22 cellular contexts compared by ENCODE assay signal in the genomic region with DNA sequence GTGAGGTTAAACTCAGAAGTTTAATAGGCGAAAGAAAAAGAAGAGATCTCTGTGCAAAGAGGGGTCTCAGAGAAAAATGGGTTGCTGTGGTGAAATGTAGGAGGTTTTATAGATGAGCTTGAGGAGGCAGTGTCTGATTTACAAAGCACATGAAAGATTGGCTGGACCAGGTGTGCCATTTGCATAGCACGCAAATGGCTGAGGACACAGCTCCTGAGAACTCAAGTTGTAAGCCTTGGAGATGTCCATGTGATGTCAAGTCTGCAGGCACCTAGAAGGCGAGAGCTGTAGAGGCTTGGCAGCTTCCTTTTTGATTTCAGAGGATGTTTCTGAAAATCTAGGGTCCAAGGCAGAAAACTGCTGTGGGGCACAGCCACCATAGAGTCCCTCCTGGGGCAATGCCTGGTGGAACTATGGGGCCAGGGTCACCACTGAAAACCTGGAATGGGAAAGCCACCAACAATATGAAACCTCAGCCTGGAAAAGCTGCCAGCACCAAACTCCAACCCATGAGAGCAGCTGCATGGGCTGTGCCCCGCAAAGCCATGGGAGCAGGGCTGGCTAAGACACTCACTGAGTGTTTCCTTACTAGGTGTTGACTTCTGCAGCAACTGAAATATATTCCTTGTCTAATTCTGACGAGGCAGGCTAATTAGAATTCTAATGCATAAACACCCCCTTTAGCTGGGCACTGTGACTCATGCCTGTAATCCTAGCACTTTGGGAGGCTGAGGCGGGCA.
"Had no signal": no experiment of that assay in that cellular context is flagged by ENCODE, and none has a peak within 500 bp of the region (broad histone marks: within the 10 kb centered on the region; RNA-seq: fewer than 3 reads in every experiment).

No MANE protein-coding gene starts in this region.

- H3K27me3 ChIP-seq: ascending aorta, breast epithelium, heart right ventricle, right atrium auricular region, upper lobe of left lung had no signal

- H3K4me2 ChIP-seq: smooth muscle cell had no signal

- H3K4me3 ChIP-seq: ascending aorta, breast epithelium, heart right ventricle, lower lobe of right lung, mucosa of descending colon, right atrium auricular region, smooth muscle cell, upper lobe of left lung had no signal

- H3K27ac ChIP-seq: ascending aorta, epithelial cell of prostate, lower lobe of right lung, right atrium auricular region had no signal

- DNase-seq: activated CD4-positive, alpha-beta T cell treated with anti-CD3 and anti-CD28 coated beads, Interleukin-2, amount 50 U/mL, for 4 hours; activated CD4-positive, CD25-positive, alpha-beta regulatory T cell treated with anti-CD3 and anti-CD28 coated beads, Interleukin-2, amount 50 U/mL, for 72 hours; activated naive CD4-positive, alpha-beta T cell treated with anti-CD3 and anti-CD28 coated beads for 36 hours; activated naive CD8-positive, alpha-beta T cell treated with anti-CD3 and anti-CD28 coated beads, Interleukin-2, amount 50 U/mL, for 24 hours; heart right ventricle; left cardiac atrium; lower lobe of right lung; mucosa of descending colon; naive thymus-derived CD8-positive, alpha-beta T cell; stimulated activated CD4-positive, alpha-beta T cell treated with anti-CD3 and anti-CD28 coated beads, Interleukin-4, amount 100 ng/mL, for 4 hours; stimulated activated CD8-positive, alpha-beta memory T cell treated with anti-CD3 and anti-CD28 coated beads, Interleukin-4, amount 100 ng/mL, for 48 hours; stimulated activated naive CD4-positive, alpha-beta T cell treated with Interleukin-2 at 50 U/mL for 16 hours; substantia nigra; SW 1271; upper lobe of left lung had no signal

- FAIRE-seq: frontal cortex had no signal

- H3K9me3 ChIP-seq: ascending aorta, breast epithelium, lower lobe of right lung, mucosa of descending colon, right atrium auricular region had no signal

- H3K36me3 ChIP-seq: ascending aorta, breast epithelium, heart right ventricle, lower lobe of right lung, right atrium auricular region, upper lobe of left lung had no signal

- ATAC-seq: activated naive CD8-positive, alpha-beta T cell treated with anti-CD3 and anti-CD28 coated beads, Interleukin-2, amount 50 U/mL, for 24 hours; activated T-helper 17 cell treated with anti-CD3 and anti-CD28 coated beads, Interleukin-2, amount 50 U/mL, for 72 hours; heart right ventricle; left cardiac atrium; lower lobe of right lung; mucosa of descending colon; naive thymus-derived CD8-positive, alpha-beta T cell had no signal

- H3K4me1 ChIP-seq: ascending aorta, breast epithelium, right atrium auricular region, upper lobe of left lung had no signal
